18 cellular contexts compared by ENCODE assay signal in the genomic region with DNA sequence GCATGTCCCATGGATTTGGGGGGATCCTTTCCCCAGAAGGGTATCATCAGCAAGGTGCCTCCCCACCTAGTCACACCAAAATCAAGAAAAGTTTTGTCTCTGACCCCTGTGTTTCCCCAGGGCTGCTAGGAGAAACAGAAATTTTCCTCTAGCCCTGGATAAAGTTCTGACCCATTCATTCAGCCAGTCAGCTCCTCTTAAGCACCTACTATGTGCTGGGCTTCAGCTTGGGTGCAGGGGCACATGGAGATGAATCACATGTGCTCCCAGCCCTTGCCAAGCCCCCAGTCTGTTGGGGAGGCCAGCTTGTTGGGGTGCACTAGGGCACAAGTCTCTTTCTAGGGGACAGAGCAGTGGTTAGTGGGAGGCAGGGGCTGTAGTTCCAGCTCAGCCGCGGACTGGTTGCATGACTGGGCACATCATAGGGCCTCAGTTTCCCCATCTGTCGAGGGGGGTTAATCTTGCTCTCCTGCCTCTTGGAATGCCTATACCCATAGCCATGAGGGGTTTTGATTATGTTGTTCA. TPM values are rescaled to one million over a fixed set of nuclear protein-coding genes. Genes with fewer than 3 reads are reported as not detected.
DNase-seq lines count a peak whose midpoint lies in the region; ATAC-seq, FAIRE-seq and TF ChIP-seq lines count a peak whose summit lies in the region.
"Had no signal": no experiment of that assay in that cellular context is flagged by ENCODE, and none has a peak within 500 bp of the region (broad histone marks: within the 10 kb centered on the region; RNA-seq: fewer than 3 reads in every experiment).

No MANE protein-coding gene starts in this region.

- H3K4me1 ChIP-seq in heart left ventricle = peaks cover 11 to 96% (median 77%) of the 10 kb centered on the region in 12 donors
- peaks cover 0 to 12% of the 10 kb centered on the region in 2 experiments; a peak in 3 of 5 replicates for H3K4me1 ChIP-seq in K562 (replicated peaks in 1 of 2; ENCODE audit: control insufficient read depth in 2 of 2, insufficient read depth in 2 of 2, low read length in 2 of 2)
- H3K4me1 ChIP-seq in gastrocnemius medialis = peaks cover 69 to 86% of the 10 kb centered on the region in 2 donors
- peaks cover 26% of the 10 kb centered on the region for H3K4me1 ChIP-seq in vagina

- CTCF ChIA-PET in K562 (lab: Yijun Ruan, JAX; ENCODE audit: low intra/inter-chr PET ratio) = no interaction called here

- TF ChIP-seq EP300 in K562 (IDR thresholded peaks at IDR 0.05; ENCODE audit: low read length) = no peak

- no peak overlapping the region for H3K9ac ChIP-seq in K562 (ENCODE audit: insufficient read depth in 1 of 2, low read depth in 2 of 2, low read length in 2 of 2)

- H3K4me2 ChIP-seq in K562 (ENCODE audit: insufficient read depth, low read length) = no peak overlapping the region

- H3K79me2 ChIP-seq in K562 (ENCODE audit: control insufficient read depth, insufficient read depth, low read length) = no peaks in the 10 kb centered on the region

- no peak for ATAC-seq in heart left ventricle
- no peak for ATAC-seq in Right ventricle myocardium inferior
- ATAC-seq in K562 = no peak
- no peak for ATAC-seq in gastrocnemius medialis
- ATAC-seq in activated naive CD8-positive, alpha-beta T cell treated with anti-CD3 and anti-CD28 coated beads, Interleukin-2, amount 50 U/mL, for 24 hours = no peak

- no peaks in the 10 kb centered on the region for H3K9me3 Mint-ChIP-seq in neural crest cell
- no peaks in the 10 kb centered on the region for H3K9me3 Mint-ChIP-seq in activated naive CD8-positive, alpha-beta T cell treated with anti-CD3 and anti-CD28 coated beads, Interleukin-2, amount 50 U/mL, for 24 hours

- H4K20me1 ChIP-seq in K562 (replicated peaks; ENCODE audit: control insufficient read depth, insufficient read depth, low read length) = peaks cover 26% of the 10 kb centered on the region

- no peaks in the 10 kb centered on the region for H3K9me3 ChIP-seq in heart left ventricle
- H3K9me3 ChIP-seq in K562 (replicated peaks; ENCODE audit: control insufficient read depth, insufficient read depth, low read depth, low read length) = no peaks in the 10 kb centered on the region
- no peaks in the 10 kb centered on the region for H3K9me3 ChIP-seq in gastrocnemius medialis
- H3K9me3 ChIP-seq in vagina = no peaks in the 10 kb centered on the region
- H3K9me3 ChIP-seq: Caco-2, HAP-1 had no signal

- in situ Hi-C loops in K562 (cut with MboI) (no loop called here), gastrocnemius medialis (cut with MboI; ENCODE audit: low sequenced_read_pairs in 4 of 4) (no loop called here), GM13976 (cut with MboI; ENCODE audit: low sequenced_read_pairs, unreplicated experiment) (no loop called here)

- DNase-seq in heart left ventricle (no peak), Right ventricle myocardium inferior (ENCODE audit: missing footprints) (no peak), K562 (ENCODE audit: extremely low read depth in 1 of 4, low spot score in 3 of 4) (no peak), neural crest cell (ENCODE audit: low read depth, low spot score) (no peak), gastrocnemius medialis (no peak), GM13976 (ENCODE audit: low spot score) (no peak), vagina (ENCODE audit: extremely low spot score in 2 of 2) (no peak)
- no peak for DNase-seq in activated naive CD8-positive, alpha-beta T cell treated with anti-CD3 and anti-CD28 coated beads, Interleukin-2, amount 50 U/mL, for 24 hours
- DNase-seq: Caco-2, DND-41, GDM1 had no signal

- H3K36me3 ChIP-seq in heart left ventricle (peaks cover 0 to 4% (median 0%) of the 10 kb centered on the region in 9 donors), K562 (ENCODE audit: control insufficient read depth, insufficient read depth, low read length) (no peaks in the 10 kb centered on the region), gastrocnemius medialis (no peaks in the 10 kb centered on the region), vagina (no peaks in the 10 kb centered on the region)

- H3K27ac Mint-ChIP-seq in neural crest cell (ENCODE audit: unreplicated experiment) = no peak overlapping the region
- no peak overlapping the region for H3K27ac Mint-ChIP-seq in activated naive CD8-positive, alpha-beta T cell treated with anti-CD3 and anti-CD28 coated beads, Interleukin-2, amount 50 U/mL, for 24 hours

- no TSS peak for BruUV-seq in K562 (replicated peaks; lab: Mats Ljungman, UMichigan)

- H3K27me3 Mint-ChIP-seq in neural crest cell (ENCODE audit: low read depth) = peaks cover 6% of the 10 kb centered on the region
- H3K27me3 Mint-ChIP-seq in activated naive CD8-positive, alpha-beta T cell treated with anti-CD3 and anti-CD28 coated beads, Interleukin-2, amount 50 U/mL, for 24 hours = peaks cover 55% of the 10 kb centered on the region

- TF ChIP-seq POLR2A in heart left ventricle (IDR thresholded peaks at IDR 0.05) (no peak), K562 (conservative IDR thresholded peaks at IDR 0.05) (no peak), gastrocnemius medialis (IDR thresholded peaks at IDR 0.05) (no peak), vagina (IDR thresholded peaks at IDR 0.05) (no peak)

- no peak overlapping the region for H3K4me3 ChIP-seq in heart left ventricle
- no peak overlapping the region for H3K4me3 ChIP-seq in K562
- no peak overlapping the region for H3K4me3 ChIP-seq in gastrocnemius medialis
- no peak overlapping the region for H3K4me3 ChIP-seq in vagina
- H3K4me3 ChIP-seq: HAP-1 had no signal

- 85 to 92% (median 90%) methylated on average over 3 of the region's 3 CpGs for WGBS in heart left ventricle, 4 donors
- 0% methylated on average over 3 of the region's 3 CpGs for WGBS in K562 (ENCODE audit: insufficient coverage, low coverage, missing lambda C conversion rate)

- no peaks in the 10 kb centered on the region for H3K36me3 Mint-ChIP-seq in neural crest cell (ENCODE audit: low read depth)
- H3K36me3 Mint-ChIP-seq in activated naive CD8-positive, alpha-beta T cell treated with anti-CD3 and anti-CD28 coated beads, Interleukin-2, amount 50 U/mL, for 24 hours (ENCODE audit: low read depth) = no peaks in the 10 kb centered on the region

- no peak for FAIRE-seq in K562 (lab: Jason Lieb, UNC)
- FAIRE-seq: GM12892, GM19239, H1, HTR-8/SVneo had no signal

- peak overlapping the region; percentile 69 for H3K4me3 Mint-ChIP-seq in neural crest cell
- no peak overlapping the region for H3K4me3 Mint-ChIP-seq in activated naive CD8-positive, alpha-beta T cell treated with anti-CD3 and anti-CD28 coated beads, Interleukin-2, amount 50 U/mL, for 24 hours
- H3K4me3 Mint-ChIP-seq: CD8-positive, alpha-beta memory T cell had no signal

- POLR2A ChIA-PET in K562 (lab: Yijun Ruan, JAX) = interaction anchor here (0.6 to 0.9 kb wide), 2 partner anchors 15 to 295 kb away, joined by 3 to 4 read pairs; no protein-coding TSS in a partner anchor

- no peaks in the 10 kb centered on the region for H3K9me1 ChIP-seq in K562 (ENCODE audit: control insufficient read depth, insufficient read depth, low read length)

- no peak overlapping the region for H2AFZ ChIP-seq in K562 (ENCODE audit: low read depth, low read length)

- intact Hi-C loops in heart left ventricle (cut with DNase I) (no loop called here), Right ventricle myocardium inferior (cut with DNase I) (no loop called here), K562 (cut with micrococcal nuclease) (no loop called here), gastrocnemius medialis (cut with DNase I; ENCODE audit: low total_unique reads) (no loop called here), vagina (cut with DNase I) (no loop called here)

- no peak for TF ChIP-seq CTCF in heart left ventricle (IDR thresholded peaks at IDR 0.05)
- no peak for TF ChIP-seq CTCF in K562 (IDR thresholded peaks at IDR 0.05 in 2 of 3, conservative IDR thresholded peaks at IDR 0.05 in 1 of 3; ENCODE audit: insufficient read depth in 2 of 3, low read depth in 1 of 3, low read length in 3 of 3)
- TF ChIP-seq CTCF in neural crest cell (conservative IDR thresholded peaks at IDR 0.05) = no peak
- TF ChIP-seq CTCF in gastrocnemius medialis (IDR thresholded peaks at IDR 0.05 in 4 of 5, conservative IDR thresholded peaks at IDR 0.05 in 1 of 5) = no peak
- TF ChIP-seq CTCF in GM13976 (IDR thresholded peaks at IDR 0.05; ENCODE audit: borderline replicate concordance, control extremely low read depth, extremely low read depth, insufficient read depth, missing control alignments) = no peak
- TF ChIP-seq CTCF in vagina (IDR thresholded peaks at IDR 0.05) = no peak

- peaks cover 0 to 20% (median 0%) of the 10 kb centered on the region in 9 donors for H3K27me3 ChIP-seq in heart left ventricle
- peaks cover 41 to 89% of the 10 kb centered on the region in 2 experiments for H3K27me3 ChIP-seq in K562 (ENCODE audit: control insufficient read depth in 2 of 2, insufficient read depth in 2 of 2, low read length in 2 of 2)
- H3K27me3 ChIP-seq in gastrocnemius medialis = no peaks in the 10 kb centered on the region
- H3K27me3 ChIP-seq in vagina = no peaks in the 10 kb centered on the region

- H3K4me1 Mint-ChIP-seq in neural crest cell = peaks cover 33% of the 10 kb centered on the region
- H3K4me1 Mint-ChIP-seq in activated naive CD8-positive, alpha-beta T cell treated with anti-CD3 and anti-CD28 coated beads, Interleukin-2, amount 50 U/mL, for 24 hours = peaks cover 14% of the 10 kb centered on the region

- no peak for TF ChIP-seq RAD21 in K562 (CRISPR knock-in tag; conservative IDR thresholded peaks at IDR 0.05 in 1 of 2, IDR thresholded peaks at IDR 0.05 in 1 of 2)

- H3K27ac ChIP-seq in heart left ventricle = peak overlapping the region in 9 of 12 donors; percentile 7 to 96 (median 26)
- H3K27ac ChIP-seq in K562 (ENCODE audit: extremely low read depth, low read depth, low read length) = no peak overlapping the region
- H3K27ac ChIP-seq in gastrocnemius medialis = peak overlapping the region in 3 of 4 donors; percentile 72 to 78 (median 77)
- no peak overlapping the region for H3K27ac ChIP-seq in vagina
- H3K27ac ChIP-seq: 22Rv1 had no signal

RNA-seq across cellular contexts. Expression of gene DAB2IP, which starts 3.9 kb away (rescaled TPM):
- total RNA-seq in heart left ventricle = 100 to 1,000 TPM in 1 of 9 donors, 10 to 100 TPM in 8; 45.0 to 103 (median 54.2) TPM
- 10 to 100 TPM; 30.9 to 40.4 TPM for polyA plus RNA-seq in heart left ventricle
- 53.0 TPM for total RNA-seq in Right ventricle myocardium inferior
- total RNA-seq in K562 (2011; cell fraction: chromatin; rRNA removed; ENCODE audit: low replicate concordance) = 0.28 TPM in 1 of 2 replicates, not detected in the other
- under 0.01 TPM in 1 of 2 replicates, not detected in the other for total RNA-seq in K562 (2011; cell fraction: nucleolus; rRNA removed)
- not detected in 2 replicates for total RNA-seq in K562 (2011; cell fraction: nucleoplasm; rRNA removed)
- total RNA-seq in K562 (2014; rRNA removed) = not detected in 2 replicates
- total RNA-seq in K562 (2014; rRNA removed; fragmentation: Illumina TruSeq; extraction: Trizol) = not detected in 2 replicates
- 0.04 TPM in 1 of 2 replicates, not detected in the other for total RNA-seq in K562 (2015; rRNA removed; fragmentation: Illumina TruSeq; extraction: Trizol)
- total RNA-seq in K562 (2021) = 0.31 and 0.38 TPM in 2 replicates
- 0.03 and 0.10 TPM in 2 replicates for polyA plus RNA-seq in K562 (2011; rRNA removed)
- 0.03 and 0.07 TPM in 2 replicates for polyA plus RNA-seq in K562 (2011; cell fraction: cytosol; rRNA removed)
- 0.23 and 0.48 TPM in 2 replicates for polyA plus RNA-seq in K562 (2011; cell fraction: nucleus; rRNA removed)
- polyA plus RNA-seq in K562 (2012) = 0.03 and 0.11 TPM in 2 replicates
- not detected in 2 replicates for polyA plus RNA-seq in K562 (2014; fragmentation: Illumina TruSeq; extraction: Trizol)
- polyA plus RNA-seq in K562 (2014; fragmentation: Nextera tagmentation; extraction: Ambion mirVana) = under 1 TPM in 1 of 2 experiments, not detected in 1; 0.06 TPM
- polyA plus RNA-seq in K562 (2014; rRNA removed) = not detected in 2 replicates
- 0.07 TPM in 1 of 2 replicates, not detected in the other for polyA minus RNA-seq in K562 (2011; rRNA and poly(A)+ RNA removed)
- polyA minus RNA-seq in K562 (2011; cell fraction: cytosol; rRNA and poly(A)+ RNA removed) = 0.67 and 0.82 TPM in 2 replicates
- polyA minus RNA-seq in K562 (2011; cell fraction: nucleus; rRNA and poly(A)+ RNA removed) = 0.13 and 0.22 TPM in 2 replicates
- total RNA-seq in neural crest cell = 46.4 and 48.3 TPM in 2 replicates
- total RNA-seq in gastrocnemius medialis = 10 to 100 TPM; 22.7 to 68.2 (median 37.4) TPM
- total RNA-seq in vagina = 38.8 TPM

Comparison
In these comparisons a context has a peak if more than half of its experiments do, and no peak if none do; other contexts are left out.
1. H3K27ac ChIP-seq: peak in heart left ventricle (9 of 12) and gastrocnemius medialis (3 of 4); none in K562 (single experiment) and vagina (single experiment).
2. RNA of gene DAB2IP, which starts 3.9 kb away (total RNA-seq): 45.0 to 103 TPM in heart left ventricle, 53.0 TPM in Right ventricle myocardium inferior (single experiment), 22.7 to 68.2 TPM in gastrocnemius medialis, 46.4 to 48.3 TPM in neural crest cell and 38.8 TPM in vagina (single experiment); under 0.01 to 0.38 TPM in K562; every median in the first group is over 10 times any median in the second.